Comparison of ENCODE assay signal across 22 cellular contexts in the genomic region with DNA sequence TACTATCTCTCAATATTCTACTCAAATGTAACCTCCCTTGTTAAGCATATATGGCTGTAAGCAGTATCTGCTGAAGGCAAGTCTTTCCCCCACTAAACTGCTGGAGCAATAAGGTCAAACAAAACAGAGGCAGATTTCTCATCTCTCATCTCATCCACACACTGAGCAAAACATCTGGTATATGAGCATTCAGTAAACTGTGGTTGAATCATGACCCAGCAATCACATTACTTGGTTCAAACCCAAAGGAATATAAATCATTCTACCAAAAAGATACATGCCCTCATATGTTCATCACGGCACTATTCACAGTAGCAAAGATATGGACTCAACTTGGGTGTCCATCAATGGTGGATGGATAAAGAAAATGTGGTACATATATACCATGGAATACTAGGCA.
"Had no signal": no experiment of that assay in that cellular context is flagged by ENCODE, and none has a peak within 500 bp of the region (broad histone marks: within the 10 kb centered on the region; RNA-seq: fewer than 3 reads in every experiment).

No MANE protein-coding gene starts in this region.

- H3K4me3 Mint-ChIP-seq: dendritic cell treated with granulocyte-macrophage colony-stimulating factor and Interleukin-4, amounts not matched to agents 40 ng/mL and 50 ng/mL, for 4 days; effector memory CD8-positive, alpha-beta T cell; endodermal cell; mesothelial cell of epicardium; naive B cell; naive thymus-derived CD8-positive, alpha-beta T cell had no signal

- H3K9me3 ChIP-seq: colonic mucosa, gastrocnemius medialis, left lung, lower lobe of right lung, mucosa of descending colon had no signal

- H3K27ac Mint-ChIP-seq: dendritic cell treated with granulocyte-macrophage colony-stimulating factor and Interleukin-4, amounts not matched to agents 40 ng/mL and 50 ng/mL, for 4 days; effector memory CD8-positive, alpha-beta T cell; endodermal cell; mesothelial cell of epicardium; naive B cell; naive thymus-derived CD8-positive, alpha-beta T cell had no signal

- H3K27me3 ChIP-seq: colonic mucosa, esophagus muscularis mucosa, gastrocnemius medialis, left lung had no signal

- H3K9me3 Mint-ChIP-seq: dendritic cell treated with granulocyte-macrophage colony-stimulating factor and Interleukin-4, amounts not matched to agents 40 ng/mL and 50 ng/mL, for 4 days had no signal

- H3K27ac ChIP-seq: colonic mucosa, esophagus muscularis mucosa, gastrocnemius medialis, heart right ventricle, left lung, lower lobe of right lung had no signal

- H3K36me3 Mint-ChIP-seq: mesothelial cell of epicardium; naive B cell; naive thymus-derived CD8-positive, alpha-beta T cell had no signal

- DNase-seq: colonic mucosa; cortex of kidney; effector CD8-positive, alpha-beta T cell; effector memory CD8-positive, alpha-beta T cell; endodermal cell; foreskin melanocyte; gastrocnemius medialis; glutamatergic neuron; head of caudate nucleus; heart right ventricle; hippocampal formation; left cardiac atrium; left lung; left ventricle myocardium superior; lower lobe of right lung; mesenchymal stem cell; mucosa of descending colon; naive B cell; naive thymus-derived CD8-positive, alpha-beta T cell had no signal

- H3K36me3 ChIP-seq: colonic mucosa, esophagus muscularis mucosa, gastrocnemius medialis, heart right ventricle, left lung, lower lobe of right lung had no signal

- H3K4me1 ChIP-seq: colonic mucosa, esophagus muscularis mucosa, gastrocnemius medialis, heart right ventricle, left lung, lower lobe of right lung had no signal

- H3K4me3 ChIP-seq: colonic mucosa, esophagus muscularis mucosa, gastrocnemius medialis, heart right ventricle, left lung, lower lobe of right lung, mucosa of descending colon had no signal

- H3K4me1 Mint-ChIP-seq: endodermal cell; mesothelial cell of epicardium; naive B cell; naive thymus-derived CD8-positive, alpha-beta T cell had no signal
